17 cellular contexts compared by ENCODE assay signal in the genomic region with DNA sequence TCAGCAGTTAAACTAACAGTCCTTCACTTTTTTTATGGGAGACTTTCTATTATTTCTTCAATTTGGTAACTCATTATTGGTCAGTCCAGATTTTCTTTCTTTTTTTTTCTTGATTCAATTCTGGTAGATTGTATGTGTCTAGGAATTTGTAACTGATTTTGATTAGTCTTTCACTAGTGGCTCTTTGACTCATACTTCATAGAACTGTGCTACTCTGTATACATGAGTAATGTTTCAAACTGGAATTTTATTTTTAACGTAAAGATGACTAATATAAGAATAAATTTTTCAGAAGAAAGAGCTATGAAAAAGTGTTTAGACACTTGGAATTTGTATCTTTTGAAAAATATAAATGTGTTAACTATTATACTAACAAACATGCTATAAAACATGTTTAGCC.
DNase-seq lines count a peak whose midpoint lies in the region; ATAC-seq and TF ChIP-seq lines count a peak whose summit lies in the region.
"Had no signal": no experiment of that assay in that cellular context is flagged by ENCODE, and none has a peak within 500 bp of the region (broad histone marks: within the 10 kb centered on the region; RNA-seq: fewer than 3 reads in every experiment).

No MANE protein-coding gene starts in this region.

- ATAC-seq in PC-3 (peak; percentile 80), foreskin keratinocyte (peak; percentile 53)
- ATAC-seq: A549; CD8-positive, alpha-beta T cell; GM12878 had no signal

- H3K9me3 ChIP-seq in PC-3 (ENCODE audit: low read length) (no peaks in the 10 kb centered on the region), MM.1S (replicated peaks; ENCODE audit: insufficient read depth, low read length) (no peaks in the 10 kb centered on the region; the same call in 1 of the 2 replicates)
- H3K9me3 ChIP-seq: A549, Caco-2 had no signal

- TF ChIP-seq CTCF in PC-3 (conservative IDR thresholded peaks at IDR 0.05; ENCODE audit: low read depth, low read length) (no peak), foreskin keratinocyte (conservative IDR thresholded peaks at IDR 0.05) (no peak), MM.1S (IDR thresholded peaks at IDR 0.05; ENCODE audit: low read length) (no peak)

- peak; percentile 65 for DNase-seq in ELR (ENCODE audit: low read depth)
- DNase-seq in PC-3 = peak; percentile 6
- peak; percentile 7 to 33 for DNase-seq in foreskin keratinocyte
- no peak for DNase-seq in MM.1S
- DNase-seq in cortex of kidney (lab: John Stamatoyannopoulos, UW) = no peak
- DNase-seq: AML-193; Caco-2; Calu3; CD4-positive, alpha-beta T cell; CD8-positive, alpha-beta T cell; DMS79 treated with DMSO at 0.1 percent for 48 hours; GDM1 had no signal

- no peak overlapping the region for H3K27ac ChIP-seq in PC-3 (ENCODE audit: low read length)
- H3K27ac ChIP-seq in foreskin keratinocyte = no peak overlapping the region
- no peak overlapping the region for H3K27ac ChIP-seq in MM.1S (ENCODE audit: low read length)
- H3K27ac ChIP-seq: 22Rv1; A549; BLaER1 treated with 17β-estradiol and CSF1 and Interleukin-3, amounts not matched to agents 10 nM and 100 nM; C4-2B had no signal

- H3F3A ChIP-seq in PC-3 (ENCODE audit: low read length, unreplicated experiment) = no peaks in the 10 kb centered on the region
- no peaks in the 10 kb centered on the region for H3F3A ChIP-seq in MM.1S (ENCODE audit: insufficient read depth, low read length)

- BruUV-seq in PC-3 (replicated peaks; lab: Mats Ljungman, UMichigan) = no TSS peak

- H3K4me2 ChIP-seq in PC-3 (ENCODE audit: low read length) = no peak overlapping the region
- no peak overlapping the region for H3K4me2 ChIP-seq in MM.1S (ENCODE audit: low read depth, low read length)
- H3K4me2 ChIP-seq: A549; BLaER1 treated with 17β-estradiol and CSF1 and Interleukin-3, amounts not matched to agents 10 nM and 100 nM had no signal

- H3K79me2 ChIP-seq in PC-3 (ENCODE audit: low read length) (no peaks in the 10 kb centered on the region), MM.1S (ENCODE audit: low read length) (no peaks in the 10 kb centered on the region)

- no peaks in the 10 kb centered on the region for H3K4me1 ChIP-seq in PC-3 (ENCODE audit: insufficient read depth, low read length)
- no peaks in the 10 kb centered on the region for H3K4me1 ChIP-seq in foreskin keratinocyte
- H3K4me1 ChIP-seq in MM.1S (ENCODE audit: low read length) = no peaks in the 10 kb centered on the region
- H3K4me1 ChIP-seq: A549; BLaER1 treated with 17β-estradiol and CSF1 and Interleukin-3, amounts not matched to agents 10 nM and 100 nM; Caco-2 had no signal

- CTCF ChIA-PET in PC-3 (lab: Charles Lee) = no interaction called here

- H3K27me3 ChIP-seq in PC-3 (ENCODE audit: low read length) (no peaks in the 10 kb centered on the region), foreskin keratinocyte (no peaks in the 10 kb centered on the region), MM.1S (replicated peaks; ENCODE audit: insufficient read depth, low read length) (no peaks in the 10 kb centered on the region)
- H3K27me3 ChIP-seq: BLaER1 treated with 17β-estradiol and CSF1 and Interleukin-3, amounts not matched to agents 10 nM and 100 nM had no signal

- POLR2A ChIA-PET in PC-3 (lab: Charles Lee; ENCODE audit: unreplicated experiment) = no interaction called here

- no peak overlapping the region for H2AFZ ChIP-seq in PC-3 (ENCODE audit: low read length)
- no peak overlapping the region for H2AFZ ChIP-seq in MM.1S (ENCODE audit: low read length)

- no peak overlapping the region for H3K9ac ChIP-seq in PC-3 (ENCODE audit: low read length)
- H3K9ac ChIP-seq in MM.1S (ENCODE audit: low read length) = no peak overlapping the region
- H3K9ac ChIP-seq: BLaER1 treated with 17β-estradiol and CSF1 and Interleukin-3, amounts not matched to agents 10 nM and 100 nM had no signal

- intact Hi-C loops in PC-3 (cut with micrococcal nuclease) = no loop called here

- no peaks in the 10 kb centered on the region for H3K36me3 ChIP-seq in PC-3 (ENCODE audit: low read depth, low read length)
- no peaks in the 10 kb centered on the region for H3K36me3 ChIP-seq in MM.1S (replicated peaks; ENCODE audit: insufficient read depth, low read length)
- H3K36me3 ChIP-seq: BLaER1 treated with 17β-estradiol and CSF1 and Interleukin-3, amounts not matched to agents 10 nM and 100 nM had no signal

- H3K9me2 ChIP-seq in PC-3 (replicated peaks; ENCODE audit: low read length) = no peaks in the 10 kb centered on the region
- no peaks in the 10 kb centered on the region for H3K9me2 ChIP-seq in MM.1S (replicated peaks; ENCODE audit: insufficient read depth, low read length)

- H4K20me1 ChIP-seq in PC-3 (ENCODE audit: low read length) (no peaks in the 10 kb centered on the region), MM.1S (ENCODE audit: insufficient read depth, low read length) (no peaks in the 10 kb centered on the region)
- H4K20me1 ChIP-seq: BLaER1 treated with 17β-estradiol and CSF1 and Interleukin-3, amounts not matched to agents 10 nM and 100 nM had no signal

- H3K4me3 ChIP-seq in PC-3 (ENCODE audit: low read length) = no peak overlapping the region
- no peak overlapping the region for H3K4me3 ChIP-seq in MM.1S (ENCODE audit: low read length)
- H3K4me3 ChIP-seq: A549; BLaER1 treated with 17β-estradiol and CSF1 and Interleukin-3, amounts not matched to agents 10 nM and 100 nM; GM12878 had no signal

Comparison
In these comparisons a context has a peak if more than half of its experiments do, and no peak if none do; other contexts are left out.
1. DNase-seq: peak in ELR (single experiment), PC-3 (single experiment) and foreskin keratinocyte (2 of 2); none in MM.1S (single experiment) and cortex of kidney (single experiment).